ENCODE assay signal across 18 cellular contexts in genomic region chr11:77109236-77110019, GRCh38. TPM values are rescaled to one million over a fixed set of nuclear protein-coding genes. Genes with fewer than 3 reads are reported as not detected.
A peak's percentile ranks its signal among the peaks of the same experiment; 100 is the strongest.
DNase-seq lines count a peak whose midpoint lies in the region; ATAC-seq, FAIRE-seq and TF ChIP-seq lines count a peak whose summit lies in the region.
"Had no signal": no experiment of that assay in that cellular context is flagged by ENCODE, and none has a peak within 500 bp of the region (broad histone marks: within the 10 kb centered on the region; RNA-seq: fewer than 3 reads in every experiment).

No MANE protein-coding gene starts in this region.

- no peak overlapping the region for H4K91ac ChIP-seq in IMR-90 (ENCODE audit: insufficient read depth, low read depth, low read length)

- H3K18ac ChIP-seq in IMR-90 (ENCODE audit: low read depth, low read length) = no peak overlapping the region

- H3K36me3 ChIP-seq in IMR-90 (ENCODE audit: control insufficient read depth, insufficient read depth, low read length) = peaks cover 4% of the 10 kb centered on the region; the same call in 1 of the 2 replicates
- H3K36me3 ChIP-seq: left lung, neutrophil, upper lobe of right lung had no signal

- no peak overlapping the region for H3K9ac ChIP-seq in IMR-90 (ENCODE audit: low read depth, low read length)

- H3K4me3 ChIP-seq in IMR-90 (ENCODE audit: insufficient read depth, low read depth, low read length) = no peak overlapping the region
- H3K4me3 ChIP-seq: left lung, upper lobe of right lung had no signal

- H3K27me3 ChIP-seq in IMR-90 (ENCODE audit: control insufficient read depth, insufficient read depth, low read length) = no peaks in the 10 kb centered on the region
- H3K27me3 ChIP-seq: left lung, neutrophil, upper lobe of right lung had no signal

- TF ChIP-seq RAD21 in IMR-90 (IDR thresholded peaks at IDR 0.05; ENCODE audit: low read length) = no peak

- CTCF ChIA-PET in IMR-90 (lab: Yijun Ruan, JAX) = interaction anchor here (0.7 kb wide), 1 partner anchor 18 kb away, joined by 3 read pairs; the partner anchor contains the start of gene MYO7A

- H4K8ac ChIP-seq in IMR-90 (ENCODE audit: low read depth in 2 of 2, low read length in 2 of 2) = no peak overlapping the region

- no peak overlapping the region for H2BK5ac ChIP-seq in IMR-90 (ENCODE audit: low read depth, low read length, poor library complexity, severe bottlenecking)

- no peak for FAIRE-seq in GM19239 (lab: Jason Lieb, UNC)

- no peak overlapping the region for H3K4me2 ChIP-seq in IMR-90 (ENCODE audit: low read depth, low read length)

- peaks cover 12% of the 10 kb centered on the region for H3K9me1 ChIP-seq in IMR-90 (ENCODE audit: insufficient read depth, low read length)

- H4K20me1 ChIP-seq in IMR-90 (ENCODE audit: insufficient read depth, low read length) = peaks cover 5% of the 10 kb centered on the region; the same call in 1 of the 2 replicates

- H3K14ac ChIP-seq in IMR-90 (replicated peaks; ENCODE audit: low read depth, low read length) = 0 out of 2 replicates have a peak overlapping the region, but pooled peaks have one; percentile 46

- no peak overlapping the region for H2BK15ac ChIP-seq in IMR-90 (ENCODE audit: low read depth, low read length)

- H3K79me1 ChIP-seq in IMR-90 (ENCODE audit: low read depth in 1 of 2, low read length in 2 of 2) = peaks cover 0 to 15% of the 10 kb centered on the region in 2 experiments; a peak in 1 of 4 replicates

- dilution Hi-C loops in IMR-90 (cut with HindIII; ENCODE audit: low sequenced_read_pairs, unreplicated experiment) = no loop called here

- in situ Hi-C loops in IMR-90 (cut with MboI; ENCODE audit: low sequenced_read_pairs) = no loop called here

- H4K5ac ChIP-seq in IMR-90 (ENCODE audit: low read depth, low read length) = no peak overlapping the region

- H3K27ac ChIP-seq in IMR-90 (ENCODE audit: insufficient read depth, low read length) = no peak overlapping the region
- H3K27ac ChIP-seq: C4-2B, left lung, neutrophil, upper lobe of right lung had no signal

- no peak overlapping the region for H2BK120ac ChIP-seq in IMR-90 (ENCODE audit: low read depth, low read length)

- peak; percentile 28 for ATAC-seq in IMR-90 (ENCODE audit: low read depth)
- peak; percentile 38 for ATAC-seq in SK-N-SH treated with all-trans-retinoic acid at 6 μM for 48 hours
- ATAC-seq in HG03460 (IDR thresholded peaks at IDR 0.05; ENCODE audit: unreplicated experiment) = no peak
- ATAC-seq: activated CD8-positive, alpha-beta T cell treated with anti-CD3 and anti-CD28 coated beads for 36 hours; left lung; upper lobe of right lung had no signal

- WGBS in IMR-90 (ENCODE audit: extremely low coverage in 2 of 2, insufficient read length in 1 of 2), 2 experiments = no CpG with 5 or more reads among the region's 11 CpGs

- H3K23ac ChIP-seq in IMR-90 (ENCODE audit: low read depth, low read length) = no peak overlapping the region

- intact Hi-C loops in IMR-90 (cut with micrococcal nuclease) = no loop called here

- H3K4ac ChIP-seq in IMR-90 (ENCODE audit: low read depth, low read length) = no peak overlapping the region

- H2AFZ ChIP-seq in IMR-90 (replicated peaks; ENCODE audit: low read length, poor library complexity) = peak overlapping the region; percentile 48

- no peak overlapping the region for H3K56ac ChIP-seq in IMR-90 (ENCODE audit: extremely low read depth, insufficient read depth, low read length)

- POLR2A ChIA-PET in IMR-90 (lab: Charles Lee; ENCODE audit: unreplicated experiment) = no interaction called here

- DNase-seq in AG08395 (ENCODE audit: low spot score) (peak; percentile 52), IMR-90 (peak; percentile 37), inferior parietal cortex (ENCODE audit: extremely low spot score) (peak; percentile 19), T-helper 9 cell (no peak), GM19239 (ENCODE audit: insufficient read length, low spot score) (no peak)
- DNase-seq in activated CD4-positive, alpha-beta T cell treated with anti-CD3 and anti-CD28 coated beads, Interleukin-2, amount 50 U/mL, for 1 hour = no peak
- DNase-seq: activated CD8-positive, alpha-beta T cell treated with anti-CD3 and anti-CD28 coated beads for 36 hours; activated naive CD4-positive, alpha-beta T cell treated with anti-CD3 and anti-CD28 coated beads for 36 hours; head of caudate nucleus; NCI-H187; upper lobe of right lung had no signal

- TF ChIP-seq POLR2A in IMR-90 (IDR thresholded peaks at IDR 0.05; ENCODE audit: low read depth, low read length) = no peak

- H2AK9ac ChIP-seq in IMR-90 (replicated peaks; ENCODE audit: low read depth, low read length, poor library complexity) = peak overlapping the region; percentile 79

- no peak overlapping the region for H2BK20ac ChIP-seq in IMR-90 (ENCODE audit: low read depth, low read length)

- peaks cover 21% of the 10 kb centered on the region for H3K4me1 ChIP-seq in IMR-90 (ENCODE audit: control insufficient read depth, insufficient read depth, low read length)
- H3K4me1 ChIP-seq: left lung, upper lobe of right lung had no signal

- no peak overlapping the region; the same call in 1 of the 2 replicates for H2AK5ac ChIP-seq in IMR-90 (ENCODE audit: low read depth, low read length)

- BruUV-seq in IMR-90 (replicated peaks; lab: Mats Ljungman, UMichigan) = no TSS peak

- no peaks in the 10 kb centered on the region for H3K9me3 ChIP-seq in IMR-90 (ENCODE audit: control insufficient read depth, insufficient read depth, low read length)
- H3K9me3 ChIP-seq: left lung, neutrophil, upper lobe of right lung had no signal

- TF ChIP-seq CTCF in IMR-90 (conservative IDR thresholded peaks at IDR 0.05; ENCODE audit: low read depth, low read length) = no peak

TF ChIP-seq in IMR-90, 13 proteins besides CTCF, POLR2A, EP300 and RAD21:
- no peak for TF ChIP-seq RCOR1 (IDR thresholded peaks at IDR 0.05; ENCODE audit: insufficient replicate concordance, low read length)
- TF ChIP-seq MXI1 (IDR thresholded peaks at IDR 0.05; ENCODE audit: borderline replicate concordance, low read depth, low read length) = no peak
- no peak for TF ChIP-seq BHLHE40 (IDR thresholded peaks at IDR 0.05; ENCODE audit: low read depth, low read length)
- no peak for TF ChIP-seq USF2 (IDR thresholded peaks at IDR 0.05; ENCODE audit: low read depth, low read length)
- no peak for TF ChIP-seq ELK1 (IDR thresholded peaks at IDR 0.05; ENCODE audit: borderline replicate concordance, low read depth, low read length)
- TF ChIP-seq CEBPB (IDR thresholded peaks at IDR 0.05; ENCODE audit: low read depth, low read length) = no peak

TF ChIP-seq in SK-N-SH treated with all-trans-retinoic acid at 6 μM for 48 hours, 23 proteins besides CTCF, POLR2A, EP300 and RAD21 (continues in another document):
- no peak for TF ChIP-seq ZNF8 (CRISPR knock-in tag; IDR thresholded peaks at IDR 0.05)
- no peak for TF ChIP-seq TOX (CRISPR knock-in tag; IDR thresholded peaks at IDR 0.05; ENCODE audit: borderline replicate concordance)
- TF ChIP-seq ZC3H10 (CRISPR knock-in tag; IDR thresholded peaks at IDR 0.05) = no peak
- TF ChIP-seq CREB5 (CRISPR knock-in tag; IDR thresholded peaks at IDR 0.05; ENCODE audit: low read depth) = no peak
- TF ChIP-seq ZNF565 (CRISPR knock-in tag; conservative IDR thresholded peaks at IDR 0.05; ENCODE audit: low read depth) = no peak
- TF ChIP-seq OSR1 (CRISPR knock-in tag; IDR thresholded peaks at IDR 0.05) = no peak
- no peak for TF ChIP-seq POU6F1 (CRISPR knock-in tag; IDR thresholded peaks at IDR 0.05; ENCODE audit: borderline replicate concordance, low read depth)
- no peak for TF ChIP-seq CSDC2 (CRISPR knock-in tag; IDR thresholded peaks at IDR 0.05)
- no peak for TF ChIP-seq TCF4 (CRISPR knock-in tag; IDR thresholded peaks at IDR 0.05; ENCODE audit: borderline replicate concordance)
- TF ChIP-seq ISL1 (CRISPR knock-in tag; IDR thresholded peaks at IDR 0.05) = no peak
- no peak for TF ChIP-seq ZNF70 (CRISPR knock-in tag; IDR thresholded peaks at IDR 0.05)
- no peak for TF ChIP-seq ESRRG (CRISPR knock-in tag; IDR thresholded peaks at IDR 0.05)
- TF ChIP-seq ZFP30 (CRISPR knock-in tag; IDR thresholded peaks at IDR 0.05) = no peak
- TF ChIP-seq ZFP3 (CRISPR knock-in tag; IDR thresholded peaks at IDR 0.05) = no peak

RNA-seq across cellular contexts. Expression of gene OMP, which starts 6.8 kb away (rescaled TPM):
- not detected in 2 replicates for total RNA-seq in IMR-90 (2012; rRNA removed)
- 0.27 and 0.46 TPM in 2 replicates for polyA plus RNA-seq in IMR-90 (2012; rRNA removed)
- 0.19 TPM in 1 of 2 replicates, not detected in the other for polyA plus RNA-seq in IMR-90 (2012; cell fraction: cytosol; rRNA removed)
- 0.71 and 1.6 TPM in 2 replicates for polyA plus RNA-seq in IMR-90 (2012; cell fraction: nucleus; rRNA removed; ENCODE audit: low replicate concordance)
- total RNA-seq: activated CD8-positive, alpha-beta T cell treated with anti-CD3 and anti-CD28 coated beads for 36 hours; activated naive CD4-positive, alpha-beta T cell treated with anti-CD3 and anti-CD28 coated beads for 36 hours; left lung; OCI-LY7; T-helper 2 cell treated with Interferon-gamma antibody and Interleukin-4, amounts not matched to agents 100 ng/mL and 5 ng/mL, for 36 hours; upper lobe of right lung had no signal

RNA-seq across cellular contexts. Expression of gene MYO7A, which starts 18.6 kb away (rescaled TPM):
- total RNA-seq in IMR-90 (2012; rRNA removed) = under 0.01 TPM in 1 of 2 replicates, not detected in the other
- 0.01 and 0.02 TPM in 2 replicates for polyA plus RNA-seq in IMR-90 (2012; rRNA removed)
- polyA plus RNA-seq in IMR-90 (2012; cell fraction: cytosol; rRNA removed) = 0.02 and 0.05 TPM in 2 replicates
- polyA plus RNA-seq in IMR-90 (2012; cell fraction: nucleus; rRNA removed; ENCODE audit: low replicate concordance) = 0.23 and 0.24 TPM in 2 replicates
- total RNA-seq: activated naive CD4-positive, alpha-beta T cell treated with anti-CD3 and anti-CD28 coated beads for 36 hours; OCI-LY7 had no signal

RNA-seq across cellular contexts. Expression of gene CAPN5, which starts 42.7 kb away (rescaled TPM):
- total RNA-seq in IMR-90 (2012; rRNA removed) = 8.1 TPM in 2 replicates
- 24.0 and 26.9 TPM in 2 replicates for polyA plus RNA-seq in IMR-90 (2012; rRNA removed)
- 13.0 and 28.2 TPM in 2 replicates for polyA plus RNA-seq in IMR-90 (2012; cell fraction: cytosol; rRNA removed)
- polyA plus RNA-seq in IMR-90 (2012; cell fraction: nucleus; rRNA removed; ENCODE audit: low replicate concordance) = 72.1 and 107 TPM in 2 replicates

Comparison
In these comparisons a context has a peak if more than half of its experiments do, and no peak if none do; other contexts are left out.
1. DNase-seq: peak in AG08395 (single experiment), IMR-90 (single experiment) and inferior parietal cortex (single experiment); none in T-helper 9 cell (single experiment), GM19239 (single experiment) and activated CD4-positive, alpha-beta T cell treated with anti-CD3 and anti-CD28 coated beads, Interleukin-2, amount 50 U/mL, for 1 hour (single experiment).